ENCODE assay signal across 18 cellular contexts in genomic region chr2:134361648-134362047, GRCh38.
DNase-seq lines count a peak whose midpoint lies in the region; ATAC-seq, FAIRE-seq and TF ChIP-seq lines count a peak whose summit lies in the region.
"Had no signal": no experiment of that assay in that cellular context is flagged by ENCODE, and none has a peak within 500 bp of the region (broad histone marks: within the 10 kb centered on the region; RNA-seq: fewer than 3 reads in every experiment).

No MANE protein-coding gene starts in this region.

- H3K27ac ChIP-seq in coronary artery (peak overlapping the region; percentile 43 to 85), small intestine (ENCODE audit: low read depth in 1 of 2, low read length in 1 of 2) (no peak overlapping the region)
- H3K27ac ChIP-seq: Peyer's patch, WERI-Rb-1 had no signal

- peaks cover 0 to 5% of the 10 kb centered on the region in 2 donors for H3K4me1 ChIP-seq in small intestine (ENCODE audit: control insufficient read depth in 2 of 2, insufficient read depth in 1 of 2, low read depth in 1 of 2, low read length in 1 of 2)

- H3K36me3 Mint-ChIP-seq in immature natural killer cell (peaks cover 18 to 57% (median 27%) of the 10 kb centered on the region in 3 donors), chondrocyte (ENCODE audit: low read depth) (peaks cover 3% of the 10 kb centered on the region)

- H3K4me3 Mint-ChIP-seq in immature natural killer cell = no peak overlapping the region
- H3K4me3 Mint-ChIP-seq in chondrocyte (ENCODE audit: unreplicated experiment) = no peak overlapping the region
- H3K4me3 Mint-ChIP-seq: naive B cell had no signal

- WGBS in small intestine, 3 donors = 48 to 80% (median 53%) methylated on average over 1 of the region's 1 CpG

- H3K4me3 ChIP-seq in coronary artery = no peak overlapping the region
- H3K4me3 ChIP-seq in small intestine (ENCODE audit: low read depth in 1 of 2, low read length in 2 of 2) = no peak overlapping the region
- H3K4me3 ChIP-seq: Peyer's patch had no signal

- H3K9me3 Mint-ChIP-seq in immature natural killer cell (no peaks in the 10 kb centered on the region), chondrocyte (ENCODE audit: low read depth) (no peaks in the 10 kb centered on the region)
- H3K9me3 Mint-ChIP-seq: naive B cell had no signal

- H3K4me1 Mint-ChIP-seq in immature natural killer cell (peaks cover 0 to 12% of the 10 kb centered on the region in 2 donors), chondrocyte (ENCODE audit: low read depth) (no peaks in the 10 kb centered on the region)

- TF ChIP-seq CTCF in coronary artery (IDR thresholded peaks at IDR 0.05) (no peak), chondrocyte (IDR thresholded peaks at IDR 0.05) (no peak)

- no peaks in the 10 kb centered on the region for H3K27me3 ChIP-seq in small intestine (ENCODE audit: control insufficient read depth in 2 of 2, insufficient read depth in 2 of 2, low read length in 2 of 2)
- H3K27me3 ChIP-seq: dorsolateral prefrontal cortex, Peyer's patch had no signal

- no peak for ATAC-seq in HG03521 (IDR thresholded peaks at IDR 0.05; ENCODE audit: unreplicated experiment)

- no peak for FAIRE-seq in small intestine (lab: Jason Lieb, UNC)

- H3K27ac Mint-ChIP-seq in immature natural killer cell (no peak overlapping the region), chondrocyte (ENCODE audit: unreplicated experiment) (no peak overlapping the region)
- H3K27ac Mint-ChIP-seq: progenitor cell of endocrine pancreas had no signal

- H3K9me3 ChIP-seq in small intestine (ENCODE audit: control insufficient read depth, low read depth) = no peaks in the 10 kb centered on the region
- H3K9me3 ChIP-seq: Peyer's patch had no signal

- DNase-seq in NCI-H748 (lab: John Stamatoyannopoulos, UW; ENCODE audit: unreplicated experiment) (peak; percentile 35), NCI-H748 treated with DMSO at 0.1 percent for 48 hours (lab: John Stamatoyannopoulos, UW) (no peak), NCI-H2107 treated with DMSO at 0.1 percent for 48 hours (lab: John Stamatoyannopoulos, UW; ENCODE audit: unreplicated experiment) (peak; percentile 70), coronary artery (ENCODE audit: low spot score) (no peak), small intestine (peak; percentile 4), immature natural killer cell (no peak), chondrocyte (ENCODE audit: low spot score) (no peak)
- DNase-seq: activated effector memory CD4-positive, alpha-beta T cell treated with anti-CD3 and anti-CD28 coated beads, Interleukin-2, amount 50 U/mL, for 16 hours; GDM1; hippocampal formation; KBM-7; naive B cell; NCI-H226; Peyer's patch; WERI-Rb-1 had no signal

- H3K36me3 ChIP-seq in small intestine (ENCODE audit: control insufficient read depth in 2 of 2, insufficient read depth in 2 of 2, low read length in 2 of 2) = peaks cover 5 to 14% of the 10 kb centered on the region in 2 donors

- no peaks in the 10 kb centered on the region for H3K27me3 Mint-ChIP-seq in immature natural killer cell (ENCODE audit: low read depth in 3 of 3)
- no peaks in the 10 kb centered on the region for H3K27me3 Mint-ChIP-seq in chondrocyte (ENCODE audit: low read depth)
- H3K27me3 Mint-ChIP-seq: naive B cell, progenitor cell of endocrine pancreas had no signal

Comparison
In these comparisons a context has a peak if more than half of its experiments do, and no peak if none do; other contexts are left out.
1. DNase-seq: peak in NCI-H748 (single experiment), NCI-H2107 treated with DMSO at 0.1 percent for 48 hours (single experiment) and small intestine (single experiment); none in NCI-H748 treated with DMSO at 0.1 percent for 48 hours (single experiment), coronary artery (single experiment), immature natural killer cell (0 of 3) and chondrocyte (single experiment).
2. H3K27ac ChIP-seq: peak in coronary artery (2 of 2); none in small intestine (0 of 2).